Comparison of ENCODE assay signal across 8 cellular contexts in genomic region chr3:66220602-66221377, GRCh38. TPM values are rescaled to one million over a fixed set of nuclear protein-coding genes. Genes with fewer than 3 reads are reported as not detected.
DNase-seq lines count a peak whose midpoint lies in the region; ATAC-seq and TF ChIP-seq lines count a peak whose summit lies in the region.

TSS of gene SLC25A26 (plus strand) at chr3:66221001. CDS start at chr3:66221095, 94 bp downstream.

- H3K4me1 Mint-ChIP-seq in endothelial cell (ENCODE audit: unreplicated experiment): peaks cover 17% of the 10 kb centered on the region

- peak within 1 kb of the TSS; percentile 83 for H2AFZ ChIP-seq in OCI-LY3 (ENCODE audit: low read depth, low read length)

- H3K9ac ChIP-seq in OCI-LY3 (ENCODE audit: low read length): peak within 1 kb of the TSS; percentile 62

- H3K4me1 ChIP-seq in OCI-LY3 (ENCODE audit: low read length): peaks cover 16% of the 10 kb centered on the region

- H3K36me3 ChIP-seq in OCI-LY3 (replicated peaks; ENCODE audit: low read depth, low read length): peaks cover 13% of the 10 kb centered on the region

- H3K27me3 Mint-ChIP-seq in endothelial cell (ENCODE audit: unreplicated experiment): peaks cover 6% of the 10 kb centered on the region

- H3K36me3 Mint-ChIP-seq in endothelial cell (ENCODE audit: low read depth, unreplicated experiment): no peaks in the 10 kb centered on the region

- no peaks in the 10 kb centered on the region for H3K27me3 ChIP-seq in OCI-LY3 (ENCODE audit: low read depth, low read length)

- H3K9me3 Mint-ChIP-seq in endothelial cell (ENCODE audit: unreplicated experiment): no peaks in the 10 kb centered on the region

- H3K79me2 ChIP-seq in OCI-LY3 (ENCODE audit: low read length): peaks cover 11% of the 10 kb centered on the region

- DNase-seq in D341Med (ENCODE audit: low spot score): peak; percentile 97
- peak; percentile 63 for DNase-seq in HuH-7 (ENCODE audit: low spot score)
- DNase-seq in activated CD8-positive, alpha-beta memory T cell treated with anti-CD3 and anti-CD28 coated beads, Interleukin-2, amount 50 U/mL, for 48 hours: peak; percentile 95
- DNase-seq in endothelial cell (ENCODE audit: low spot score): peak; percentile 92
- peak; percentile 90 for DNase-seq in midbrain (lab: John Stamatoyannopoulos, UW)
- DNase-seq in stimulated activated CD8-positive, alpha-beta memory T cell treated with anti-CD3 and anti-CD28 coated beads, Interleukin-2, amount 100 ng/mL, for 1 hour (ENCODE audit: low read depth in 2 of 2): peak; percentile 94 to 96

- H3K4me2 ChIP-seq in OCI-LY3 (ENCODE audit: low read length): peak within 1 kb of the TSS; percentile 89

- H4K20me1 ChIP-seq in OCI-LY3 (ENCODE audit: insufficient read depth, low read length): no peaks in the 10 kb centered on the region

- peak within 1 kb of the TSS; percentile 99 for H3K4me3 Mint-ChIP-seq in endothelial cell (ENCODE audit: unreplicated experiment)

- H3K9me3 ChIP-seq in OCI-LY3 (ENCODE audit: insufficient read depth, low read length): no peaks in the 10 kb centered on the region

- peak; percentile 99 for ATAC-seq in GM21515 (IDR thresholded peaks at IDR 0.05; ENCODE audit: unreplicated experiment)

- peak within 1 kb of the TSS; percentile 94 for H3K27ac Mint-ChIP-seq in endothelial cell (ENCODE audit: unreplicated experiment)

- peak within 1 kb of the TSS; percentile 82 for H3K4me3 ChIP-seq in OCI-LY3 (ENCODE audit: low read length)

- TF ChIP-seq CTCF in OCI-LY3 (IDR thresholded peaks at IDR 0.05; ENCODE audit: low read depth, low read length) (no peak), endothelial cell (IDR thresholded peaks at IDR 0.05; ENCODE audit: unreplicated experiment) (no peak)

- peak within 1 kb of the TSS; percentile 10; the same call in 1 of the 2 replicates for H3K27ac ChIP-seq in OCI-LY3 (ENCODE audit: low read length)

RNA-seq across cellular contexts. Expression of gene SLC25A26, which starts in this region (rescaled TPM):
- 18.9 TPM for total RNA-seq in endothelial cell (ENCODE audit: unreplicated experiment)

Comparison
In these comparisons a context has a peak if more than half of its experiments do, and no peak if none do; other contexts are left out.
1. Peak in every context shown above with its lines: DNase-seq, ATAC-seq, H3K4me3 ChIP-seq and H3K27ac ChIP-seq.